Comparison of ENCODE assay signal across 8 cellular contexts in genomic region chr17:21252875-21253645, GRCh38. TPM values are rescaled to one million over a fixed set of nuclear protein-coding genes. Genes with fewer than 3 reads are reported as not detected.
A peak's percentile ranks its signal among the peaks of the same experiment; 100 is the strongest.
DNase-seq lines count a peak whose midpoint lies in the region; ATAC-seq and TF ChIP-seq lines count a peak whose summit lies in the region.

Gene NATD1, minus strand, starts transcription at chr17:21253410. Its CDS starts 146 bp downstream, at chr17:21253264.

- H3K36me3 Mint-ChIP-seq in activated naive CD4-positive, alpha-beta T cell treated with anti-CD3 and anti-CD28 coated beads, Interleukin-2, amount 50 U/mL, for 72 hours, result no peaks in the 10 kb centered on the region

- TF ChIP-seq EP300 in ovary (IDR thresholded peaks at IDR 0.05), result no peak

- H3K4me1 ChIP-seq in Karpas-422 (ENCODE audit: low read length) (peaks cover 17% of the 10 kb centered on the region), ovary (ENCODE audit: insufficient read depth) (peaks cover 6% of the 10 kb centered on the region), testis (peaks cover 17% of the 10 kb centered on the region)

- peak within 1 kb of the TSS; percentile 65; the same call in 1 of the 2 replicates for H2AFZ ChIP-seq in Karpas-422 (ENCODE audit: low read length)

- DNase-seq in DMS 273 treated with DMSO at 0.1 percent for 48 hours (lab: John Stamatoyannopoulos, UW) (peak; percentile 28), Karpas-422 (peak; percentile 92), head of caudate nucleus (peak; percentile 69 to 94 (median 87)), ovary (peak; percentile 78 to 89 (median 85)), testis (peak; percentile 96)
- DNase-seq in activated naive CD4-positive, alpha-beta T cell treated with anti-CD3 and anti-CD28 coated beads, Interleukin-2, amount 50 U/mL, for 72 hours (ENCODE audit: low spot score in 2 of 2), result peak; percentile 67 to 83

- H3K27ac ChIP-seq in Karpas-422 (ENCODE audit: low read length) (no peak within 1 kb of the TSS), ovary (peak within 1 kb of the TSS in 1 of 2 donors; percentile 42), testis (peak within 1 kb of the TSS; percentile 62 to 79)

- peak within 1 kb of the TSS in 1 of 2 donors; percentile 80 for H3K27ac Mint-ChIP-seq in activated naive CD4-positive, alpha-beta T cell treated with anti-CD3 and anti-CD28 coated beads, Interleukin-2, amount 50 U/mL, for 72 hours

- no peaks in the 10 kb centered on the region; the same call in 1 of the 2 replicates for H3K27me3 ChIP-seq in Karpas-422 (ENCODE audit: low read length)
- no peaks in the 10 kb centered on the region for H3K27me3 ChIP-seq in ovary
- H3K27me3 ChIP-seq in testis, result no peaks in the 10 kb centered on the region

- TF ChIP-seq POLR2A in ovary (IDR thresholded peaks at IDR 0.05), result no peak
- no peak for TF ChIP-seq POLR2A in testis (IDR thresholded peaks at IDR 0.05)

- peak; percentile 65 for ATAC-seq in GM21576 (IDR thresholded peaks at IDR 0.05; ENCODE audit: unreplicated experiment)
- peak; percentile 79 for ATAC-seq in SK-N-SH treated with all-trans-retinoic acid at 6 μM for 48 hours
- ATAC-seq in activated naive CD4-positive, alpha-beta T cell treated with anti-CD3 and anti-CD28 coated beads, Interleukin-2, amount 50 U/mL, for 72 hours, result peak; percentile 84 to 89

- intact Hi-C loops in head of caudate nucleus (cut with DNase I), result loop anchor here (5.0 kb wide), 1 partner anchor 41 kb away; the partner anchor contains the start of gene TMEM11
- intact Hi-C loops in ovary (cut with DNase I), result loop anchor here in 3 of 4 donors (2.0 to 10.0 kb wide), 3 partner anchors 38 to 208 kb away; partner anchors contain the start of genes DHRS7B (in 2 of the 3), TMEM11 (in 1 of the 3) and USP22 (in 1 of the 3)
- intact Hi-C loops in testis (cut with DNase I; ENCODE audit: low total_unique reads), result no loop called here

- H3K36me3 ChIP-seq in Karpas-422 (ENCODE audit: insufficient read depth, low read length), result no peaks in the 10 kb centered on the region
- H3K36me3 ChIP-seq in ovary, result no peaks in the 10 kb centered on the region
- H3K36me3 ChIP-seq in testis (ENCODE audit: low read depth, missing control alignments), result no peaks in the 10 kb centered on the region

- H3K9me3 ChIP-seq in Karpas-422 (ENCODE audit: low read length) (no peaks in the 10 kb centered on the region), ovary (no peaks in the 10 kb centered on the region), testis (no peaks in the 10 kb centered on the region)

- WGBS in ovary, 3 donors, result 0 to 1% (median 1%) methylated on average over 77 to 113 of the region's 113 CpGs
- WGBS in testis, 2 donors, result 0% methylated on average over 24 to 54 of the region's 113 CpGs

- no peaks in the 10 kb centered on the region for H3K79me2 ChIP-seq in Karpas-422 (ENCODE audit: low read length)

- no peak for TF ChIP-seq CTCF in ovary (IDR thresholded peaks at IDR 0.05)
- TF ChIP-seq CTCF in testis (IDR thresholded peaks at IDR 0.05), result no peak

- peak within 1 kb of the TSS; percentile 55 for H3K9ac ChIP-seq in Karpas-422 (ENCODE audit: low read length)

- no peaks in the 10 kb centered on the region for H4K20me1 ChIP-seq in Karpas-422 (ENCODE audit: insufficient read depth, low read depth, low read length)

- H3K9me3 Mint-ChIP-seq in activated naive CD4-positive, alpha-beta T cell treated with anti-CD3 and anti-CD28 coated beads, Interleukin-2, amount 50 U/mL, for 72 hours, result no peaks in the 10 kb centered on the region

- no peaks in the 10 kb centered on the region for H3K9me2 ChIP-seq in Karpas-422 (replicated peaks; ENCODE audit: insufficient read depth, low read length)

- peak within 1 kb of the TSS; percentile 74 for H3K4me2 ChIP-seq in Karpas-422 (ENCODE audit: low read depth, low read length, poor library complexity, severe bottlenecking)

- H3K4me3 ChIP-seq in Karpas-422 (ENCODE audit: low read length), result peak within 1 kb of the TSS; percentile 64
- H3K4me3 ChIP-seq in ovary, result peak within 1 kb of the TSS; percentile 56
- peak within 1 kb of the TSS; percentile 68 to 71 for H3K4me3 ChIP-seq in testis

TF ChIP-seq in SK-N-SH treated with all-trans-retinoic acid at 6 μM for 48 hours, 23 proteins besides CTCF, POLR2A, EP300 and RAD21:
- TF ChIP-seq PPARA (CRISPR knock-in tag; IDR thresholded peaks at IDR 0.05; ENCODE audit: borderline replicate concordance) (no peak), CSDC2 (CRISPR knock-in tag; IDR thresholded peaks at IDR 0.05) (no peak), GLIS3 (CRISPR knock-in tag; IDR thresholded peaks at IDR 0.05) (no peak), SNAI2 (CRISPR knock-in tag; IDR thresholded peaks at IDR 0.05) (no peak), TOX (CRISPR knock-in tag; IDR thresholded peaks at IDR 0.05; ENCODE audit: borderline replicate concordance) (no peak)

RNA-seq across cellular contexts. Expression of gene NATD1, which starts in this region (rescaled TPM):
- 0.45 and 1.2 TPM in 2 replicates for total RNA-seq in Karpas-422 (2014; rRNA removed; shearing (Covaris generic); ENCODE audit: low replicate concordance)
- 1 to 10 TPM; 2.6 to 2.9 TPM for total RNA-seq in activated naive CD4-positive, alpha-beta T cell treated with anti-CD3 and anti-CD28 coated beads, Interleukin-2, amount 50 U/mL, for 72 hours
- total RNA-seq in ovary (1 to 10 TPM; 2.8 to 9.0 (median 5.2) TPM), testis (10 to 100 TPM; 17.9 to 20.0 TPM)
- polyA plus RNA-seq in ovary (1 to 10 TPM; 6.2 to 6.7 TPM), testis (ENCODE audit: insufficient read depth, low read depth, low replicate concordance) (12.1 TPM)

Comparison
In these comparisons a context has a peak if more than half of its experiments do, and no peak if none do; other contexts are left out.
1. DNase-seq: peak in every context shown above with its lines; median percentile 96 in testis; 92 in Karpas-422; 87 in head of caudate nucleus; 85 in ovary; 75 in activated naive CD4-positive, alpha-beta T cell treated with anti-CD3 and anti-CD28 coated beads, Interleukin-2, amount 50 U/mL, for 72 hours; 28 in DMS 273 treated with DMSO at 0.1 percent for 48 hours.